Comparison of ENCODE assay signal across 8 cellular contexts in genomic region chr5:139746691-139747582, GRCh38. TPM values are rescaled to one million over a fixed set of nuclear protein-coding genes. Genes with fewer than 3 reads are reported as not detected.
DNase-seq lines count a peak whose midpoint lies in the region; ATAC-seq, FAIRE-seq and TF ChIP-seq lines count a peak whose summit lies in the region.

No MANE protein-coding gene starts in this region.

- no peaks in the 10 kb centered on the region for H3K36me3 Mint-ChIP-seq in activated naive CD8-positive, alpha-beta T cell treated with anti-CD3 and anti-CD28 coated beads for 36 hours

- H3K27me3 Mint-ChIP-seq in activated naive CD8-positive, alpha-beta T cell treated with anti-CD3 and anti-CD28 coated beads for 36 hours: peaks cover 15% of the 10 kb centered on the region

- no peaks in the 10 kb centered on the region for H3K36me3 ChIP-seq in RWPE2 (ENCODE audit: low read depth)
- no peaks in the 10 kb centered on the region for H3K36me3 ChIP-seq in iPS-20b (ENCODE audit: insufficient read depth, low read depth, low read length)

- H3K4me3 ChIP-seq in RWPE2 (ENCODE audit: severe bottlenecking) (peak overlapping the region; percentile 17), iPS-20b (ENCODE audit: low read length) (peak overlapping the region; percentile 53)

- H3K4me1 ChIP-seq in RWPE2 (ENCODE audit: insufficient read depth, poor library complexity, severe bottlenecking) (peaks cover 7% of the 10 kb centered on the region), iPS-20b (ENCODE audit: insufficient read depth, low read length) (peaks cover 25% of the 10 kb centered on the region)

- H3K4me3 Mint-ChIP-seq in activated naive CD8-positive, alpha-beta T cell treated with anti-CD3 and anti-CD28 coated beads for 36 hours: peak overlapping the region; percentile 75

- no peak for TF ChIP-seq CTCF in RWPE2 (IDR thresholded peaks at IDR 0.05; ENCODE audit: poor library complexity, severe bottlenecking)

- TF ChIP-seq POLR2A in GM12891 (IDR thresholded peaks at IDR 0.05; ENCODE audit: low read depth, low read length): no peak

- peak overlapping the region; percentile 51; the same call in 1 of the 2 replicates for H3K9ac ChIP-seq in iPS-20b (ENCODE audit: low read depth, low read length)

- H3K27ac ChIP-seq in RWPE2 (ENCODE audit: poor library complexity, severe bottlenecking): no peak overlapping the region
- no peak overlapping the region for H3K27ac ChIP-seq in iPS-20b (ENCODE audit: low read length)

- FAIRE-seq in GM12891 (lab: Jason Lieb, UNC): peak; percentile 92

- peak overlapping the region; percentile 81 for H3K27ac Mint-ChIP-seq in activated naive CD8-positive, alpha-beta T cell treated with anti-CD3 and anti-CD28 coated beads for 36 hours

- no peaks in the 10 kb centered on the region for H3K9me3 Mint-ChIP-seq in activated naive CD8-positive, alpha-beta T cell treated with anti-CD3 and anti-CD28 coated beads for 36 hours

- H3K4me1 Mint-ChIP-seq in activated naive CD8-positive, alpha-beta T cell treated with anti-CD3 and anti-CD28 coated beads for 36 hours: peaks cover 18% of the 10 kb centered on the region

- ATAC-seq in HG02610 (IDR thresholded peaks at IDR 0.05; ENCODE audit: unreplicated experiment): peak; percentile 35
- peak; percentile 24 for ATAC-seq in RWPE2 (ENCODE audit: low read depth)

- DNase-seq in GM12891 (ENCODE audit: insufficient read length, low spot score) (peak; percentile 49), RWPE2 (ENCODE audit: low spot score) (peak; percentile 64), mesenteric fat pad (ENCODE audit: low spot score) (no peak), OCI-M2 (lab: John Stamatoyannopoulos, UW; ENCODE audit: unreplicated experiment) (no peak)
- DNase-seq in activated naive CD8-positive, alpha-beta T cell treated with anti-CD3 and anti-CD28 coated beads for 36 hours: peak; percentile 83
- peak; percentile 28 to 59 (median 34) for DNase-seq in stimulated activated CD4-positive, alpha-beta T cell treated with anti-CD3 and anti-CD28 coated beads, Interleukin-1b, Interleukin-23, amount 100 ng/mL, for 24 hours (ENCODE audit: low read depth in 4 of 4, low spot score in 1 of 4)

- H3K9me3 ChIP-seq in RWPE2 (ENCODE audit: severe bottlenecking): no peaks in the 10 kb centered on the region
- H3K9me3 ChIP-seq in iPS-20b (ENCODE audit: insufficient read depth, low read depth, low read length): no peaks in the 10 kb centered on the region

- H3K27me3 ChIP-seq in RWPE2 (ENCODE audit: insufficient read depth, poor library complexity, severe bottlenecking) (peaks cover 23% of the 10 kb centered on the region), iPS-20b (ENCODE audit: insufficient read depth, low read length) (peaks cover 87% of the 10 kb centered on the region)

TF ChIP-seq in GM12891, 5 proteins besides CTCF, POLR2A, EP300 and RAD21:
- no peak for TF ChIP-seq TAF1 (IDR thresholded peaks at IDR 0.05; ENCODE audit: low read depth, low read length)
- peak; percentile 10 for TF ChIP-seq PAX5 (IDR thresholded peaks at IDR 0.05; ENCODE audit: insufficient read depth, low read length, severe bottlenecking)

RNA-seq across cellular contexts. Expression of gene PSD2, which starts 48.7 kb away (rescaled TPM):
- 0.08 TPM for polyA plus RNA-seq in GM12891 (2012; ENCODE audit: low read depth, missing spikeins)
- total RNA-seq in activated naive CD8-positive, alpha-beta T cell treated with anti-CD3 and anti-CD28 coated beads for 36 hours: not detected
- not detected for total RNA-seq in mesenteric fat pad

Comparison
In these comparisons a context has a peak if more than half of its experiments do, and no peak if none do; other contexts are left out.
1. DNase-seq: peak in GM12891 (single experiment), RWPE2 (single experiment), activated naive CD8-positive, alpha-beta T cell treated with anti-CD3 and anti-CD28 coated beads for 36 hours (single experiment) and stimulated activated CD4-positive, alpha-beta T cell treated with anti-CD3 and anti-CD28 coated beads, Interleukin-1b, Interleukin-23, amount 100 ng/mL, for 24 hours (4 of 4); none in mesenteric fat pad (single experiment) and OCI-M2 (single experiment).